ENCODE assay signal across 2 cellular contexts in the genomic region with DNA sequence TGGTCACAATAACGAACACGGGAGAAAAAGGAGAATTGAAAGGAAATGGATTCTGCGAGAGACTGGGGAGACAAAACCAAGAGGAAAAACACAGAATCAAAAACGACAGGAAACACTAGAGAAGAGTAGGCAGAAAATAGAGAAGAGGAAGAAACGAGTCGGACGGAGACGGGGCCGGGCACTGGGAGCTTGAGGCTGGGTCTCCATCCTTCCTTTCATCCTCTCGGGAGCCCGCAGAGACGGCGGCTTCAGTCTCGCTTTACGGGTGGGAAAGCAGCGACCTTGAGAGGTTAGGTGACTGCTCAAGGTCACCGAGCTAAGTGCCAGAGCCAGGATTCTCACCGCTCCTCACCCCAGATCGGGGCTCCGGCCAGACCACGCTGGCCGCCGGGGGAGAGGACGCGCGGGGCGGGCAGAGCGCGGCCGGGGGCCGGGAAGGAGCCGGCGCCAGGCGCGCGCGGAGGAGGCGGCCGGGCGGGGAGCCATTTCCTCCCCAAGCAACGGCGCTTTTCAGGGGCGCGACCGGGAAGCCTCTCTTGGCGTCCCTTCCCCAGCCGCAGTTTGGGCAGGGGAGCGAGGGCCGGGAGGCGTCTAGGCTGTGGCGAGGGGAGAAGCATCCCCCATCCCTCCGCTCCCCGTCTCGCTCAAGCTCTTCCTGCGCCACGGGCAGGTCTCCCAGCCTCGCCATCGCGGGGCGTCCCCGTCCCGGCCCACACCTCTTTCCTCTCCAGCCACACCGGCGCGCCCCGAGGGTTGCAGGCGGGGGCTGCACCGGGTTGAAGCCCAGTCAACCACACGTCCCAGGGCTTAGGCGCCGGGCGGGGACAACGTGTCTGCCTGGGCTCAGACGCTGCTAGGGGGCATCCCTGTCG.
TF ChIP-seq lines count a peak whose summit lies in the region.

No MANE protein-coding gene starts in this region.

TF ChIP-seq in SK-N-SH treated with all-trans-retinoic acid at 6 μM for 48 hours, 23 proteins besides CTCF, POLR2A, EP300 and RAD21:
- TF ChIP-seq, protein P1, sequence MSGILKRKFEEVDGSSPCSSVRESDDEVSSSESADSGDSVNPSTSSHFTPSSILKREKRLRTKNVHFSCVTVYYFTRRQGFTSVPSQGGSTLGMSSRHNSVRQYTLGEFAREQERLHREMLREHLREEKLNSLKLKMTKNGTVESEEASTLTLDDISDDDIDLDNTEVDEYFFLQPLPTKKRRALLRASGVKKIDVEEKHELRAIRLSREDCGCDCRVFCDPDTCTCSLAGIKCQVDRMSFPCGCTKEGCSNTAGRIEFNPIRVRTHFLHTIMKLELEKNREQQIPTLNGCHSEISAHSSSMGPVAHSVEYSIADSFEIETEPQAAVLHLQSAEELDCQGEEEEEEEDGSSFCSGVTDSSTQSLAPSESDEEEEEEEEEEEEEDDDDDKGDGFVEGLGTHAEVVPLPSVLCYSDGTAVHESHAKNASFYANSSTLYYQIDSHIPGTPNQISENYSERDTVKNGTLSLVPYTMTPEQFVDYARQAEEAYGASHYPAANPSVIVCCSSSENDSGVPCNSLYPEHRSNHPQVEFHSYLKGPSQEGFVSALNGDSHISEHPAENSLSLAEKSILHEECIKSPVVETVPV (CRISPR knock-in tag; IDR thresholded peaks at IDR 0.05) = no peak
- TF ChIP-seq ISL1 (CRISPR knock-in tag; IDR thresholded peaks at IDR 0.05) (no peak), ARNTL (CRISPR knock-in tag; IDR thresholded peaks at IDR 0.05; ENCODE audit: borderline replicate concordance, low read depth) (no peak), SNAI2 (CRISPR knock-in tag; IDR thresholded peaks at IDR 0.05) (no peak), BACH2 (CRISPR knock-in tag; IDR thresholded peaks at IDR 0.05; ENCODE audit: borderline replicate concordance) (no peak), POU6F1 (CRISPR knock-in tag; IDR thresholded peaks at IDR 0.05; ENCODE audit: borderline replicate concordance, low read depth) (no peak), ZC3H10 (CRISPR knock-in tag; IDR thresholded peaks at IDR 0.05) (no peak), PPARA (CRISPR knock-in tag; IDR thresholded peaks at IDR 0.05; ENCODE audit: borderline replicate concordance) (no peak), GLIS3 (CRISPR knock-in tag; IDR thresholded peaks at IDR 0.05) (no peak), ZFP30 (CRISPR knock-in tag; IDR thresholded peaks at IDR 0.05) (no peak), TCF4 (CRISPR knock-in tag; IDR thresholded peaks at IDR 0.05; ENCODE audit: borderline replicate concordance) (no peak), ZNF565 (CRISPR knock-in tag; conservative IDR thresholded peaks at IDR 0.05; ENCODE audit: low read depth) (no peak)
- TF ChIP-seq, protein P2, sequence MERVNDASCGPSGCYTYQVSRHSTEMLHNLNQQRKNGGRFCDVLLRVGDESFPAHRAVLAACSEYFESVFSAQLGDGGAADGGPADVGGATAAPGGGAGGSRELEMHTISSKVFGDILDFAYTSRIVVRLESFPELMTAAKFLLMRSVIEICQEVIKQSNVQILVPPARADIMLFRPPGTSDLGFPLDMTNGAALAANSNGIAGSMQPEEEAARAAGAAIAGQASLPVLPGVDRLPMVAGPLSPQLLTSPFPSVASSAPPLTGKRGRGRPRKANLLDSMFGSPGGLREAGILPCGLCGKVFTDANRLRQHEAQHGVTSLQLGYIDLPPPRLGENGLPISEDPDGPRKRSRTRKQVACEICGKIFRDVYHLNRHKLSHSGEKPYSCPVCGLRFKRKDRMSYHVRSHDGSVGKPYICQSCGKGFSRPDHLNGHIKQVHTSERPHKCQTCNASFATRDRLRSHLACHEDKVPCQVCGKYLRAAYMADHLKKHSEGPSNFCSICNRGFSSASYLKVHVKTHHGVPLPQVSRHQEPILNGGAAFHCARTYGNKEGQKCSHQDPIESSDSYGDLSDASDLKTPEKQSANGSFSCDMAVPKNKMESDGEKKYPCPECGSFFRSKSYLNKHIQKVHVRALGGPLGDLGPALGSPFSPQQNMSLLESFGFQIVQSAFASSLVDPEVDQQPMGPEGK (CRISPR knock-in tag; IDR thresholded peaks at IDR 0.05; ENCODE audit: borderline replicate concordance) = no peak

TF ChIP-seq in K562, 482 proteins besides CTCF, POLR2A, EP300 and RAD21 (continued from another document and continues in another):
- TF ChIP-seq, protein P3, sequence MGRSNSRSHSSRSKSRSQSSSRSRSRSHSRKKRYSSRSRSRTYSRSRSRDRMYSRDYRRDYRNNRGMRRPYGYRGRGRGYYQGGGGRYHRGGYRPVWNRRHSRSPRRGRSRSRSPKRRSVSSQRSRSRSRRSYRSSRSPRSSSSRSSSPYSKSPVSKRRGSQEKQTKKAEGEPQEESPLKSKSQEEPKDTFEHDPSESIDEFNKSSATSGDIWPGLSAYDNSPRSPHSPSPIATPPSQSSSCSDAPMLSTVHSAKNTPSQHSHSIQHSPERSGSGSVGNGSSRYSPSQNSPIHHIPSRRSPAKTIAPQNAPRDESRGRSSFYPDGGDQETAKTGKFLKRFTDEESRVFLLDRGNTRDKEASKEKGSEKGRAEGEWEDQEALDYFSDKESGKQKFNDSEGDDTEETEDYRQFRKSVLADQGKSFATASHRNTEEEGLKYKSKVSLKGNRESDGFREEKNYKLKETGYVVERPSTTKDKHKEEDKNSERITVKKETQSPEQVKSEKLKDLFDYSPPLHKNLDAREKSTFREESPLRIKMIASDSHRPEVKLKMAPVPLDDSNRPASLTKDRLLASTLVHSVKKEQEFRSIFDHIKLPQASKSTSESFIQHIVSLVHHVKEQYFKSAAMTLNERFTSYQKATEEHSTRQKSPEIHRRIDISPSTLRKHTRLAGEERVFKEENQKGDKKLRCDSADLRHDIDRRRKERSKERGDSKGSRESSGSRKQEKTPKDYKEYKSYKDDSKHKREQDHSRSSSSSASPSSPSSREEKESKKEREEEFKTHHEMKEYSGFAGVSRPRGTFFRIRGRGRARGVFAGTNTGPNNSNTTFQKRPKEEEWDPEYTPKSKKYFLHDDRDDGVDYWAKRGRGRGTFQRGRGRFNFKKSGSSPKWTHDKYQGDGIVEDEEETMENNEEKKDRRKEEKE (IDR thresholded peaks at IDR 0.05; ENCODE audit: borderline replicate concordance in 1 of 2, control insufficient read depth in 1 of 2, low read depth in 2 of 2, low read length in 1 of 2) = no peak
- TF ChIP-seq NR2C2 (CRISPR knock-in tag; IDR thresholded peaks at IDR 0.05) (no peak), NR2C2 (tag; IDR thresholded peaks at IDR 0.05) (no peak), MTA3 (IDR thresholded peaks at IDR 0.05; ENCODE audit: borderline replicate concordance) (no peak; the same call in 1 of the 2 replicates), ZZZ3 (IDR thresholded peaks at IDR 0.05) (no peak), L3MBTL2 (IDR thresholded peaks at IDR 0.05) (peak; percentile 66), EP400 (IDR thresholded peaks at IDR 0.05) (no peak), SREBF2 (CRISPR knock-in tag; IDR thresholded peaks at IDR 0.05) (no peak), HNRNPL (IDR thresholded peaks at IDR 0.05; ENCODE audit: low read depth, low read length) (no peak), ZNF146 (CRISPR knock-in tag; IDR thresholded peaks at IDR 0.05; ENCODE audit: unreplicated experiment) (no peak), HLTF (IDR thresholded peaks at IDR 0.05) (no peak), KDM1A (IDR thresholded peaks at IDR 0.05) (no peak), PTTG1 (tag; IDR thresholded peaks at IDR 0.05; ENCODE audit: low read depth) (no peak), NUFIP1 (IDR thresholded peaks at IDR 0.05; ENCODE audit: partially characterized antibody) (no peak), PCBP1 (IDR thresholded peaks at IDR 0.05; ENCODE audit: low read depth, low read length, poor library complexity, severe bottlenecking) (no peak), FOXK2 (conservative IDR thresholded peaks at IDR 0.05 in 1 of 2, IDR thresholded peaks at IDR 0.05 in 1 of 2; ENCODE audit: low read depth in 2 of 2) (no peak), NR4A1 (CRISPR knock-in tag; IDR thresholded peaks at IDR 0.05) (peak; percentile 45; the same call in 1 of the 2 replicates), NR4A1 (tag; IDR thresholded peaks at IDR 0.05) (no peak), SMAD4 (CRISPR knock-in tag; conservative IDR thresholded peaks at IDR 0.05) (peak; percentile 38; the same call in 1 of the 2 replicates), ETV1 (tag; conservative IDR thresholded peaks at IDR 0.05; ENCODE audit: low read depth) (no peak), FOXJ3 (CRISPR knock-in tag; IDR thresholded peaks at IDR 0.05) (no peak), MITF (IDR thresholded peaks at IDR 0.05) (no peak), TCF3 (CRISPR knock-in tag; IDR thresholded peaks at IDR 0.05) (no peak), ETS2 (tag; IDR thresholded peaks at IDR 0.05; ENCODE audit: borderline replicate concordance, poor library complexity, severe bottlenecking) (no peak), HMG20A (CRISPR knock-in tag; conservative IDR thresholded peaks at IDR 0.05) (no peak), E4F1 (CRISPR knock-in tag; IDR thresholded peaks at IDR 0.05; ENCODE audit: borderline replicate concordance) (peak; percentile 72; the same call in 1 of the 2 replicates), CREBBP (IDR thresholded peaks at IDR 0.05; ENCODE audit: low read depth, low read length) (no peak), MAX (CRISPR knock-in tag; IDR thresholded peaks at IDR 0.05) (no peak), ZNF431 (CRISPR knock-in tag; IDR thresholded peaks at IDR 0.05) (no peak), ARHGAP35 (IDR thresholded peaks at IDR 0.05; ENCODE audit: partially characterized antibody) (no peak), CHD2 (IDR thresholded peaks at IDR 0.05; ENCODE audit: low read depth, low read length) (no peak), ZBTB7A (IDR thresholded peaks at IDR 0.05; ENCODE audit: borderline replicate concordance, control insufficient read depth, low read depth, low read length) (peak; percentile 28; the same call in 1 of the 2 replicates), MECOM (CRISPR knock-in tag; IDR thresholded peaks at IDR 0.05) (no peak), HIVEP1 (CRISPR knock-in tag; IDR thresholded peaks at IDR 0.05) (no peak), ZNF707 (CRISPR knock-in tag; conservative IDR thresholded peaks at IDR 0.05) (no peak), NFATC3 (IDR thresholded peaks at IDR 0.05) (no peak), SNIP1 (IDR thresholded peaks at IDR 0.05; ENCODE audit: low read depth) (no peak), RBM15 (IDR thresholded peaks at IDR 0.05; ENCODE audit: insufficient read depth, low read length) (no peak)
- TF ChIP-seq, protein P4, sequence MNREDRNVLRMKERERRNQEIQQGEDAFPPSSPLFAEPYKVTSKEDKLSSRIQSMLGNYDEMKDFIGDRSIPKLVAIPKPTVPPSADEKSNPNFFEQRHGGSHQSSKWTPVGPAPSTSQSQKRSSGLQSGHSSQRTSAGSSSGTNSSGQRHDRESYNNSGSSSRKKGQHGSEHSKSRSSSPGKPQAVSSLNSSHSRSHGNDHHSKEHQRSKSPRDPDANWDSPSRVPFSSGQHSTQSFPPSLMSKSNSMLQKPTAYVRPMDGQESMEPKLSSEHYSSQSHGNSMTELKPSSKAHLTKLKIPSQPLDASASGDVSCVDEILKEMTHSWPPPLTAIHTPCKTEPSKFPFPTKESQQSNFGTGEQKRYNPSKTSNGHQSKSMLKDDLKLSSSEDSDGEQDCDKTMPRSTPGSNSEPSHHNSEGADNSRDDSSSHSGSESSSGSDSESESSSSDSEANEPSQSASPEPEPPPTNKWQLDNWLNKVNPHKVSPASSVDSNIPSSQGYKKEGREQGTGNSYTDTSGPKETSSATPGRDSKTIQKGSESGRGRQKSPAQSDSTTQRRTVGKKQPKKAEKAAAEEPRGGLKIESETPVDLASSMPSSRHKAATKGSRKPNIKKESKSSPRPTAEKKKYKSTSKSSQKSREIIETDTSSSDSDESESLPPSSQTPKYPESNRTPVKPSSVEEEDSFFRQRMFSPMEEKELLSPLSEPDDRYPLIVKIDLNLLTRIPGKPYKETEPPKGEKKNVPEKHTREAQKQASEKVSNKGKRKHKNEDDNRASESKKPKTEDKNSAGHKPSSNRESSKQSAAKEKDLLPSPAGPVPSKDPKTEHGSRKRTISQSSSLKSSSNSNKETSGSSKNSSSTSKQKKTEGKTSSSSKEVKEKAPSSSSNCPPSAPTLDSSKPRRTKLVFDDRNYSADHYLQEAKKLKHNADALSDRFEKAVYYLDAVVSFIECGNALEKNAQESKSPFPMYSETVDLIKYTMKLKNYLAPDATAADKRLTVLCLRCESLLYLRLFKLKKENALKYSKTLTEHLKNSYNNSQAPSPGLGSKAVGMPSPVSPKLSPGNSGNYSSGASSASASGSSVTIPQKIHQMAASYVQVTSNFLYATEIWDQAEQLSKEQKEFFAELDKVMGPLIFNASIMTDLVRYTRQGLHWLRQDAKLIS (CRISPR knock-in tag; IDR thresholded peaks at IDR 0.05) = 0 out of 2 replicates have a peak, but pooled peaks have one; percentile 23
